Comparison of ENCODE assay signal across 2 cellular contexts in genomic region chr2:176751828-176752227, GRCh38.
TF ChIP-seq lines count a peak whose summit lies in the region.

No MANE protein-coding gene starts in this region.

TF ChIP-seq in GM23338, 12 proteins besides CTCF, POLR2A, EP300 and RAD21:
- TF ChIP-seq ZNF114 (CRISPR knock-in tag; IDR thresholded peaks at IDR 0.05) (no peak), EZH2 (IDR thresholded peaks at IDR 0.05; ENCODE audit: low read depth, unreplicated experiment) (no peak), ZNF331 (CRISPR knock-in tag; IDR thresholded peaks at IDR 0.05; ENCODE audit: low read depth) (no peak)

TF ChIP-seq in H1, 55 proteins besides CTCF, POLR2A, EP300 and RAD21:
- no peak for TF ChIP-seq BACH1 (IDR thresholded peaks at IDR 0.05; ENCODE audit: low read length)
